18 cellular contexts compared by ENCODE assay signal in genomic region chr10:74929197-74929596, GRCh38.
DNase-seq lines count a peak whose midpoint lies in the region; ATAC-seq, FAIRE-seq and TF ChIP-seq lines count a peak whose summit lies in the region.
"Had no signal": no experiment of that assay in that cellular context is flagged by ENCODE, and none has a peak within 500 bp of the region (broad histone marks: within the 10 kb centered on the region; RNA-seq: fewer than 3 reads in every experiment).

No MANE protein-coding gene starts in this region.

- no peaks in the 10 kb centered on the region for H3K27me3 ChIP-seq in subcutaneous abdominal adipose tissue (ENCODE audit: control insufficient read depth in 5 of 5, insufficient read depth in 4 of 5, low read length in 5 of 5)
- H3K27me3 ChIP-seq: Peyer's patch had no signal

- H3K4me1 ChIP-seq in subcutaneous abdominal adipose tissue (ENCODE audit: control insufficient read depth in 5 of 5, insufficient read depth in 5 of 5, low read length in 5 of 5), result peaks cover 7 to 32% (median 29%) of the 10 kb centered on the region in 5 donors

- DNase-seq in H54 (ENCODE audit: insufficient read length, low spot score), result no peak
- no peak for DNase-seq in AG08395 (ENCODE audit: low spot score)
- DNase-seq in glutamatergic neuron, result no peak
- DNase-seq in NCI-H128 (lab: John Stamatoyannopoulos, UW; ENCODE audit: unreplicated experiment), result no peak
- DNase-seq: activated CD4-positive, alpha-beta T cell treated with anti-CD3 and anti-CD28 coated beads for 36 hours; activated T-cell treated with anti-CD3 and anti-CD28 coated beads, Interleukin-2, amount 50 U/mL, for 4 hours; amniotic stem cell; CD4-positive, alpha-beta T cell; GDM1; NCI-H1092 treated with DMSO at 0.1 percent for 48 hours; Peyer's patch; stimulated activated CD4-positive, alpha-beta T cell treated with anti-CD3 and anti-CD28 coated beads, Interleukin-4, amount 100 ng/mL, for 24 hours; stimulated activated naive B cell treated with anti-CD40 and anti-IgM and Interleukin-4, amounts not matched to agents 10 μg/mL and 1 μg/mL and 100 μg/mL, for 72 hours had no signal

- no peaks in the 10 kb centered on the region for H3K36me3 Mint-ChIP-seq in brain
- no peaks in the 10 kb centered on the region for H3K36me3 Mint-ChIP-seq in glutamatergic neuron (ENCODE audit: unreplicated experiment)

- H3K4me1 Mint-ChIP-seq in brain, result peaks cover 93% of the 10 kb centered on the region
- peaks cover 59% of the 10 kb centered on the region for H3K4me1 Mint-ChIP-seq in glutamatergic neuron (ENCODE audit: low read depth, unreplicated experiment)

- FAIRE-seq in H54 (lab: Jason Lieb, UNC) (peak; percentile 64), islet of Langerhans (lab: Jason Lieb, UNC) (peak; percentile 21)
- FAIRE-seq: GM18507 had no signal

- H3K4me3 Mint-ChIP-seq in brain, result no peak overlapping the region
- no peak overlapping the region for H3K4me3 Mint-ChIP-seq in glutamatergic neuron (ENCODE audit: unreplicated experiment)
- H3K4me3 Mint-ChIP-seq: activated CD4-positive, alpha-beta T cell treated with anti-CD3 and anti-CD28 coated beads for 36 hours; activated T-cell treated with anti-CD3 and anti-CD28 coated beads, Interleukin-2, amount 50 U/mL, for 4 hours; CD4-positive, alpha-beta T cell; stimulated activated naive B cell treated with anti-CD40 and anti-IgM and Interleukin-4, amounts not matched to agents 10 μg/mL and 1 μg/mL and 100 μg/mL, for 72 hours had no signal

- H3K9me3 Mint-ChIP-seq in brain (no peaks in the 10 kb centered on the region), glutamatergic neuron (ENCODE audit: unreplicated experiment) (peaks cover 18% of the 10 kb centered on the region)
- H3K9me3 Mint-ChIP-seq: activated T-cell treated with anti-CD3 and anti-CD28 coated beads, Interleukin-2, amount 50 U/mL, for 4 hours; CD4-positive, alpha-beta T cell; stimulated activated naive B cell treated with anti-CD40 and anti-IgM and Interleukin-4, amounts not matched to agents 10 μg/mL and 1 μg/mL and 100 μg/mL, for 72 hours had no signal

- H3K27ac Mint-ChIP-seq in brain (peak overlapping the region in 3 of 5 experiments; percentile 27 to 83 (median 63)), glutamatergic neuron (ENCODE audit: unreplicated experiment) (no peak overlapping the region)
- H3K27ac Mint-ChIP-seq: activated CD4-positive, alpha-beta T cell treated with anti-CD3 and anti-CD28 coated beads for 36 hours; CD4-positive, alpha-beta T cell; stimulated activated naive B cell treated with anti-CD40 and anti-IgM and Interleukin-4, amounts not matched to agents 10 μg/mL and 1 μg/mL and 100 μg/mL, for 72 hours had no signal

- peak overlapping the region; percentile 80 for H3K27ac ChIP-seq in subcutaneous abdominal adipose tissue (ENCODE audit: low read depth, low read length)

- no peak for TF ChIP-seq POLR2A in H54 (IDR thresholded peaks at IDR 0.05; ENCODE audit: low read depth, low read length)

- no peak for ATAC-seq in HG03520 (IDR thresholded peaks at IDR 0.05; ENCODE audit: unreplicated experiment)
- ATAC-seq: activated CD4-positive, alpha-beta T cell treated with anti-CD3 and anti-CD28 coated beads for 36 hours; activated T-cell treated with anti-CD3 and anti-CD28 coated beads, Interleukin-2, amount 50 U/mL, for 4 hours; stimulated activated naive B cell treated with anti-CD40 and anti-IgM and Interleukin-4, amounts not matched to agents 10 μg/mL and 1 μg/mL and 100 μg/mL, for 72 hours had no signal

- H3K27me3 Mint-ChIP-seq in brain (no peaks in the 10 kb centered on the region), glutamatergic neuron (ENCODE audit: unreplicated experiment) (peaks cover 8% of the 10 kb centered on the region)
- H3K27me3 Mint-ChIP-seq: activated CD4-positive, alpha-beta T cell treated with anti-CD3 and anti-CD28 coated beads for 36 hours; CD4-positive, alpha-beta T cell; stimulated activated naive B cell treated with anti-CD40 and anti-IgM and Interleukin-4, amounts not matched to agents 10 μg/mL and 1 μg/mL and 100 μg/mL, for 72 hours had no signal

- no peaks in the 10 kb centered on the region for H3K9me3 ChIP-seq in subcutaneous abdominal adipose tissue (ENCODE audit: control insufficient read depth in 5 of 5, low read length in 5 of 5)
- H3K9me3 ChIP-seq: Peyer's patch had no signal

- TF ChIP-seq CTCF in brain (conservative IDR thresholded peaks at IDR 0.05) (no peak), glutamatergic neuron (IDR thresholded peaks at IDR 0.05; ENCODE audit: partially characterized antibody, unreplicated experiment) (no peak)

- H3K9ac ChIP-seq in subcutaneous abdominal adipose tissue (ENCODE audit: low read length in 5 of 5), result peak overlapping the region in 1 of 5 donors; percentile 51

- no peak overlapping the region for H3K4me3 ChIP-seq in subcutaneous abdominal adipose tissue (ENCODE audit: low read depth in 1 of 5, low read length in 5 of 5)
- H3K4me3 ChIP-seq: Peyer's patch had no signal

- H3K36me3 ChIP-seq in subcutaneous abdominal adipose tissue (ENCODE audit: control insufficient read depth in 5 of 5, insufficient read depth in 5 of 5, low read length in 5 of 5), result no peaks in the 10 kb centered on the region
- H3K36me3 ChIP-seq: Peyer's patch had no signal
